ENCODE assay signal across 20 cellular contexts in genomic region chr11:111559791-111560190, GRCh38. TPM values are rescaled to one million over a fixed set of nuclear protein-coding genes. Genes with fewer than 3 reads are reported as not detected.
"Had no signal": no experiment of that assay in that cellular context is flagged by ENCODE, and none has a peak within 500 bp of the region (broad histone marks: within the 10 kb centered on the region; RNA-seq: fewer than 3 reads in every experiment).

No MANE protein-coding gene starts in this region.

- H3K9me3 ChIP-seq: gastroesophageal sphincter, neutrophil had no signal

- H3K36me3 ChIP-seq: neutrophil, right atrium auricular region had no signal

- DNase-seq: activated CD4-positive, alpha-beta T cell treated with anti-CD3 and anti-CD28 coated beads, Interleukin-2, amount 10 ng/mL, durations not matched to agents 7 days and 5 days; activated CD8-positive, alpha-beta memory T cell treated with anti-CD3 and anti-CD28 coated beads for 24 hours; activated gamma-delta T cell treated with Interleukin-2 at 50 U/mL for 16 hours; amygdala; endodermal cell; heart right ventricle; left cardiac atrium; naive B cell; stimulated activated CD4-positive, alpha-beta T cell treated with anti-CD3 and anti-CD28 coated beads, Interleukin-4, amount 100 ng/mL, for 24 hours; stimulated activated naive CD4-positive, alpha-beta T cell; substantia nigra; trophoblast cell had no signal

- H3K27ac ChIP-seq: gastroesophageal sphincter, neutrophil, right atrium auricular region, skin epidermis had no signal

- H3K27me3 ChIP-seq: gastroesophageal sphincter, heart right ventricle, neutrophil, right atrium auricular region had no signal

- H3K4me1 ChIP-seq: right atrium auricular region had no signal

- H3K4me3 ChIP-seq: gastroesophageal sphincter, heart right ventricle, lung, right atrium auricular region, skin epidermis had no signal

- ATAC-seq: gastroesophageal sphincter, left cardiac atrium had no signal

RNA-seq across cellular contexts. Expression of gene HOATZ, which starts 45.2 kb away (rescaled TPM):
- total RNA-seq: activated CD4-positive, alpha-beta T cell treated with anti-CD3 and anti-CD28 coated beads, Interleukin-2, amount 10 ng/mL, durations not matched to agents 7 days and 5 days; dermis microvascular lymphatic vessel endothelial cell; epithelial cell of proximal tubule; gastroesophageal sphincter; heart right ventricle; left cardiac atrium; progenitor cell of endocrine pancreas; right atrium auricular region had no signal
- polyA plus RNA-seq: heart right ventricle had no signal

RNA-seq across cellular contexts. Expression of gene BTG4, which starts 47.6 kb away (rescaled TPM):
- total RNA-seq: activated CD4-positive, alpha-beta T cell treated with anti-CD3 and anti-CD28 coated beads, Interleukin-2, amount 10 ng/mL, durations not matched to agents 7 days and 5 days; dermis microvascular lymphatic vessel endothelial cell; endodermal cell; epithelial cell of proximal tubule; gastroesophageal sphincter; heart right ventricle; left cardiac atrium; progenitor cell of endocrine pancreas; right atrium auricular region had no signal
- polyA plus RNA-seq: heart right ventricle had no signal
